ENCODE assay signal across 1 cellular context in genomic region chr12:124369055-124369900, GRCh38.
TF ChIP-seq lines count a peak whose summit lies in the region.

No MANE protein-coding gene starts in this region.

TF ChIP-seq in HepG2, 621 proteins besides CTCF, POLR2A, EP300 and RAD21 (continued from another document and continues in another):
- TF ChIP-seq KIAA2018 (CRISPR knock-in tag; IDR thresholded peaks at IDR 0.05; ENCODE audit: borderline replicate concordance) (no peak), SNAPC5 (CRISPR knock-in tag; IDR thresholded peaks at IDR 0.05; ENCODE audit: borderline replicate concordance) (no peak), ZNF331 (CRISPR knock-in tag; IDR thresholded peaks at IDR 0.05) (peak; percentile 64; the same call in 1 of the 2 replicates), SMAD1 (CRISPR knock-in tag; IDR thresholded peaks at IDR 0.05; ENCODE audit: borderline replicate concordance, low read depth) (no peak), CENPBD1 (CRISPR knock-in tag; IDR thresholded peaks at IDR 0.05; ENCODE audit: borderline replicate concordance, low read depth) (no peak), ZNF572 (CRISPR knock-in tag; IDR thresholded peaks at IDR 0.05) (no peak), HMG20B (CRISPR knock-in tag; conservative IDR thresholded peaks at IDR 0.05) (0 out of 2 replicates have a peak, but pooled peaks have one; percentile 16), SUZ12 (IDR thresholded peaks at IDR 0.05; ENCODE audit: low read depth, low read length) (no peak), HOXA5 (CRISPR knock-in tag; IDR thresholded peaks at IDR 0.05) (peak; percentile 92), ZNF773 (CRISPR knock-in tag; IDR thresholded peaks at IDR 0.05; ENCODE audit: borderline replicate concordance) (no peak), NFE2L2 (IDR thresholded peaks at IDR 0.05; ENCODE audit: low read length) (no peak), TBL1XR1 (IDR thresholded peaks at IDR 0.05; ENCODE audit: borderline replicate concordance, low read length, partially characterized antibody) (no peak), ZNF468 (CRISPR knock-in tag; IDR thresholded peaks at IDR 0.05) (no peak), ZBTB7B (CRISPR knock-in tag; IDR thresholded peaks at IDR 0.05) (peak; percentile 92), ZMYM4 (CRISPR knock-in tag; IDR thresholded peaks at IDR 0.05) (peak; percentile 67), KAT2B (IDR thresholded peaks at IDR 0.05; ENCODE audit: borderline replicate concordance, low read depth, low read length) (no peak), ZNF567 (CRISPR knock-in tag; IDR thresholded peaks at IDR 0.05; ENCODE audit: borderline replicate concordance) (no peak), DPF2 (CRISPR knock-in tag; IDR thresholded peaks at IDR 0.05; ENCODE audit: borderline replicate concordance, low read depth) (peak; percentile 64; the same call in 1 of the 2 replicates), CBFB (CRISPR knock-in tag; IDR thresholded peaks at IDR 0.05) (peak; percentile 20; the same call in 1 of the 2 replicates), MBD4 (IDR thresholded peaks at IDR 0.05; ENCODE audit: borderline replicate concordance, low read length) (no peak), ZNF101 (CRISPR knock-in tag; IDR thresholded peaks at IDR 0.05; ENCODE audit: borderline replicate concordance, low read depth) (no peak), ZNF709 (CRISPR knock-in tag; IDR thresholded peaks at IDR 0.05) (0 out of 2 replicates have a peak, but pooled peaks have one; percentile 43), HHEX (CRISPR knock-in tag; IDR thresholded peaks at IDR 0.05) (no peak), ZNF547 (CRISPR knock-in tag; IDR thresholded peaks at IDR 0.05) (no peak), HCFC1 (IDR thresholded peaks at IDR 0.05; ENCODE audit: low read depth, low read length) (no peak), NFIB (CRISPR knock-in tag; IDR thresholded peaks at IDR 0.05; ENCODE audit: borderline replicate concordance) (no peak), ZNF17 (CRISPR knock-in tag; IDR thresholded peaks at IDR 0.05) (no peak), CEBPZ (IDR thresholded peaks at IDR 0.05; ENCODE audit: low read length) (no peak)
- TF ChIP-seq, protein P1, sequence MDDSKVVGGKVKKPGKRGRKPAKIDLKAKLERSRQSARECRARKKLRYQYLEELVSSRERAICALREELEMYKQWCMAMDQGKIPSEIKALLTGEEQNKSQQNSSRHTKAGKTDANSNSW (CRISPR knock-in tag; IDR thresholded peaks at IDR 0.05; ENCODE audit: borderline replicate concordance): no peak
- TF ChIP-seq, protein P2, sequence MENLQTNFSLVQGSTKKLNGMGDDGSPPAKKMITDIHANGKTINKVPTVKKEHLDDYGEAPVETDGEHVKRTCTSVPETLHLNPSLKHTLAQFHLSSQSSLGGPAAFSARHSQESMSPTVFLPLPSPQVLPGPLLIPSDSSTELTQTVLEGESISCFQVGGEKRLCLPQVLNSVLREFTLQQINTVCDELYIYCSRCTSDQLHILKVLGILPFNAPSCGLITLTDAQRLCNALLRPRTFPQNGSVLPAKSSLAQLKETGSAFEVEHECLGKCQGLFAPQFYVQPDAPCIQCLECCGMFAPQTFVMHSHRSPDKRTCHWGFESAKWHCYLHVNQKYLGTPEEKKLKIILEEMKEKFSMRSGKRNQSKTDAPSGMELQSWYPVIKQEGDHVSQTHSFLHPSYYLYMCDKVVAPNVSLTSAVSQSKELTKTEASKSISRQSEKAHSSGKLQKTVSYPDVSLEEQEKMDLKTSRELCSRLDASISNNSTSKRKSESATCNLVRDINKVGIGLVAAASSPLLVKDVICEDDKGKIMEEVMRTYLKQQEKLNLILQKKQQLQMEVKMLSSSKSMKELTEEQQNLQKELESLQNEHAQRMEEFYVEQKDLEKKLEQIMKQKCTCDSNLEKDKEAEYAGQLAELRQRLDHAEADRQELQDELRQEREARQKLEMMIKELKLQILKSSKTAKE (CRISPR knock-in tag; IDR thresholded peaks at IDR 0.05; ENCODE audit: borderline replicate concordance): peak; percentile 88
- TF ChIP-seq, protein P3, sequence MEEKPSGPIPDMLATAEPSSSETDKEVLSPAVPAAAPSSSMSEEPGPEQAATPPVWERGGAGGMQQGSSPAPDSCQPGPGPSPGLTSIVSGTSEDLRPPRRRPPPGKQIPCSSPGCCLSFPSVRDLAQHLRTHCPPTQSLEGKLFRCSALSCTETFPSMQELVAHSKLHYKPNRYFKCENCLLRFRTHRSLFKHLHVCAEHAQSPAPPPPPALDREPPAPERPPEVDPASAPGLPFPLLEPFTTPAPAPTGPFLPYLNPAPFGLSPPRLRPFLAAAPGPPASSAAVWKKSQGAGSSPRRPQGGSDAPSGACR (CRISPR knock-in tag; IDR thresholded peaks at IDR 0.05): peak; percentile 49; the same call in 1 of the 2 replicates
- TF ChIP-seq, protein P4, sequence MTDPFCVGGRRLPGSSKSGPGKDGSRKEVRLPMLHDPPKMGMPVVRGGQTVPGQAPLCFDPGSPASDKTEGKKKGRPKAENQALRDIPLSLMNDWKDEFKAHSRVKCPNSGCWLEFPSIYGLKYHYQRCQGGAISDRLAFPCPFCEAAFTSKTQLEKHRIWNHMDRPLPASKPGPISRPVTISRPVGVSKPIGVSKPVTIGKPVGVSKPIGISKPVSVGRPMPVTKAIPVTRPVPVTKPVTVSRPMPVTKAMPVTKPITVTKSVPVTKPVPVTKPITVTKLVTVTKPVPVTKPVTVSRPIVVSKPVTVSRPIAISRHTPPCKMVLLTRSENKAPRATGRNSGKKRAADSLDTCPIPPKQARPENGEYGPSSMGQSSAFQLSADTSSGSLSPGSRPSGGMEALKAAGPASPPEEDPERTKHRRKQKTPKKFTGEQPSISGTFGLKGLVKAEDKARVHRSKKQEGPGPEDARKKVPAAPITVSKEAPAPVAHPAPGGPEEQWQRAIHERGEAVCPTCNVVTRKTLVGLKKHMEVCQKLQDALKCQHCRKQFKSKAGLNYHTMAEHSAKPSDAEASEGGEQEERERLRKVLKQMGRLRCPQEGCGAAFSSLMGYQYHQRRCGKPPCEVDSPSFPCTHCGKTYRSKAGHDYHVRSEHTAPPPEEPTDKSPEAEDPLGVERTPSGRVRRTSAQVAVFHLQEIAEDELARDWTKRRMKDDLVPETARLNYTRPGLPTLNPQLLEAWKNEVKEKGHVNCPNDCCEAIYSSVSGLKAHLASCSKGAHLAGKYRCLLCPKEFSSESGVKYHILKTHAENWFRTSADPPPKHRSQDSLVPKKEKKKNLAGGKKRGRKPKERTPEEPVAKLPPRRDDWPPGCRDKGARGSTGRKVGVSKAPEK (CRISPR knock-in tag; IDR thresholded peaks at IDR 0.05; ENCODE audit: borderline replicate concordance): no peak
- TF ChIP-seq, protein P5, sequence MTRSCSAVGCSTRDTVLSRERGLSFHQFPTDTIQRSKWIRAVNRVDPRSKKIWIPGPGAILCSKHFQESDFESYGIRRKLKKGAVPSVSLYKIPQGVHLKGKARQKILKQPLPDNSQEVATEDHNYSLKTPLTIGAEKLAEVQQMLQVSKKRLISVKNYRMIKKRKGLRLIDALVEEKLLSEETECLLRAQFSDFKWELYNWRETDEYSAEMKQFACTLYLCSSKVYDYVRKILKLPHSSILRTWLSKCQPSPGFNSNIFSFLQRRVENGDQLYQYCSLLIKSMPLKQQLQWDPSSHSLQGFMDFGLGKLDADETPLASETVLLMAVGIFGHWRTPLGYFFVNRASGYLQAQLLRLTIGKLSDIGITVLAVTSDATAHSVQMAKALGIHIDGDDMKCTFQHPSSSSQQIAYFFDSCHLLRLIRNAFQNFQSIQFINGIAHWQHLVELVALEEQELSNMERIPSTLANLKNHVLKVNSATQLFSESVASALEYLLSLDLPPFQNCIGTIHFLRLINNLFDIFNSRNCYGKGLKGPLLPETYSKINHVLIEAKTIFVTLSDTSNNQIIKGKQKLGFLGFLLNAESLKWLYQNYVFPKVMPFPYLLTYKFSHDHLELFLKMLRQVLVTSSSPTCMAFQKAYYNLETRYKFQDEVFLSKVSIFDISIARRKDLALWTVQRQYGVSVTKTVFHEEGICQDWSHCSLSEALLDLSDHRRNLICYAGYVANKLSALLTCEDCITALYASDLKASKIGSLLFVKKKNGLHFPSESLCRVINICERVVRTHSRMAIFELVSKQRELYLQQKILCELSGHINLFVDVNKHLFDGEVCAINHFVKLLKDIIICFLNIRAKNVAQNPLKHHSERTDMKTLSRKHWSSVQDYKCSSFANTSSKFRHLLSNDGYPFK (CRISPR knock-in tag; IDR thresholded peaks at IDR 0.05; ENCODE audit: borderline replicate concordance): no peak; the same call in 1 of the 2 replicates
- TF ChIP-seq, protein P6, sequence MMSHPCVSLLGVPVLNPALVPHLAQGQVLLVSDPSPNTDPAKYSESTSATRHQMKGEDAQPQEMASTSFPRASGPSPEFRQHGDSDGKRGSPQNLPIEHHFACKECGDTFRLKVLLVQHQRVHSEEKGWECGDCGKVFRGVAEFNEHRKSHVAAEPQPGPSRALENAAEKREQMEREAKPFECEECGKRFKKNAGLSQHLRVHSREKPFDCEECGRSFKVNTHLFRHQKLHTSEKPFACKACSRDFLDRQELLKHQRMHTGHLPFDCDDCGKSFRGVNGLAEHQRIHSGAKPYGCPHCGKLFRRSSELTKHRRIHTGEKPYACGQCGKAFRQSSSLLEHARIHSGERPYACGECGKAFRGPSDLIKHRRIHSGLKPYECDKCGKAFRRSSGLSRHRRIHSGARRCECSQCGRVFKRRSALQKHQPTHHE (CRISPR knock-in tag; IDR thresholded peaks at IDR 0.05; ENCODE audit: borderline replicate concordance): 0 out of 2 replicates have a peak, but pooled peaks have one; percentile 21
